Comparison of ENCODE assay signal across 8 cellular contexts in the genomic region with DNA sequence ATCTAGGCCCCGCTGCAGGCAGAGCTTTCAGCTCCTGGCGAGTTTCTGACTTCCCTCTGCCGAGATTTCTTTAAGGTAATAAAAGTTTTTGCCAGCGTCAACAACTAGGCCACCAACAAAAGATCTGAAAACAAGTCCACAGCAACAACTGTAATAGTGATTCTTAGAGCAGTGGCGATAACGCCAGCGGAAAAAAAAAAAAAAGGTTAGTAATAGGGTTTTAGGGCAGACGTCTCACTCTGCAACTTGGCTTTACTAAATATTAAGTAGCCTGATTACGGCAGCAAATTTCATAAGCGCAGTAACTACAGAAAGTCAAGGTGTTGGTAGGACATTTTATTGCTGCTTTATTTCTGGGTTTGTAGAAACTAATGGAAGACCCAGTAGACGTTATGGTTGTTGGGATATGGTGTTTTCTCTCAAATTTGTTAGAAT. TPM values are rescaled to one million over a fixed set of nuclear protein-coding genes. Genes with fewer than 3 reads are reported as not detected.
DNase-seq lines count a peak whose midpoint lies in the region; ATAC-seq and TF ChIP-seq lines count a peak whose summit lies in the region.

No MANE protein-coding gene starts in this region.

- H4K8ac ChIP-seq in mesendoderm (ENCODE audit: low read depth, low read length) = peak overlapping the region; percentile 99

- H3K56ac ChIP-seq in mesendoderm (ENCODE audit: low read length) = peak overlapping the region; percentile 94

- H3K18ac ChIP-seq in mesendoderm (ENCODE audit: low read length) = peak overlapping the region; percentile 34

- TF ChIP-seq POLR2A in heart left ventricle (IDR thresholded peaks at IDR 0.05) = no peak
- TF ChIP-seq POLR2A in vagina (IDR thresholded peaks at IDR 0.05) = no peak
- no peak for TF ChIP-seq POLR2A in GM18505 (IDR thresholded peaks at IDR 0.05; ENCODE audit: borderline replicate concordance, extremely low read depth, insufficient read depth, insufficient read length)

- peaks cover 11% of the 10 kb centered on the region for H3K79me2 ChIP-seq in mesendoderm (ENCODE audit: control insufficient read depth, insufficient read depth, low read length)

- no peak overlapping the region for H2BK120ac ChIP-seq in mesendoderm (ENCODE audit: low read depth, low read length)

- ATAC-seq in heart left ventricle = no peak
- ATAC-seq in Right ventricle myocardium superior (ENCODE audit: poor library complexity) = no peak
- no peak for ATAC-seq in GM18505 (IDR thresholded peaks at IDR 0.05; ENCODE audit: unreplicated experiment)

- H3K27ac ChIP-seq in heart left ventricle (peak overlapping the region; percentile 63 to 99 (median 90)), brain microvascular endothelial cell (peak overlapping the region; percentile 81), mesendoderm (ENCODE audit: low read depth, low read length) (peak overlapping the region; percentile 57), vagina (peak overlapping the region; percentile 81)

- H3K9ac ChIP-seq in mesendoderm (ENCODE audit: low read length) = peak overlapping the region; percentile 96

- peak overlapping the region; percentile 47 for H3K4me2 ChIP-seq in mesendoderm (ENCODE audit: low read length)

- peaks cover 6% of the 10 kb centered on the region for H3K79me1 ChIP-seq in mesendoderm (ENCODE audit: low read length)

- in situ Hi-C loops in brain microvascular endothelial cell (cut with HindIII; ENCODE audit: low pct_ligation_motif_present, low sequenced_read_pairs) = no loop called here

- no peak overlapping the region for H2AK5ac ChIP-seq in mesendoderm (ENCODE audit: low read length)

- DNase-seq in heart left ventricle (no peak), Right ventricle myocardium superior (no peak), brain microvascular endothelial cell (no peak), mesendoderm (no peak), vagina (ENCODE audit: extremely low spot score in 2 of 2) (no peak), NCI-H2029 treated with DMSO at 0.1 percent for 48 hours (lab: John Stamatoyannopoulos, UW) (no peak), NCI-H146 treated with DMSO at 0.1 percent for 48 hours (lab: John Stamatoyannopoulos, UW; ENCODE audit: unreplicated experiment) (no peak)

- H3K27me3 ChIP-seq in heart left ventricle = no peaks in the 10 kb centered on the region
- H3K27me3 ChIP-seq in brain microvascular endothelial cell (replicated peaks) = no peaks in the 10 kb centered on the region
- H3K27me3 ChIP-seq in mesendoderm (ENCODE audit: insufficient read depth, low read length, poor library complexity) = no peaks in the 10 kb centered on the region
- no peaks in the 10 kb centered on the region for H3K27me3 ChIP-seq in vagina

- H4K5ac ChIP-seq in mesendoderm (ENCODE audit: low read length) = no peak overlapping the region

- intact Hi-C loops in heart left ventricle (cut with DNase I) = loop anchor here in 3 of 10 donors (10.0 kb wide), 4 partner anchors 109 to 189 kb away; partner anchors contain the start of genes YIPF4 (in 2 of the 3), BIRC6 (in 1 of the 3), DPY30 (in 1 of the 3) and MEMO1 (in 1 of the 3)
- intact Hi-C loops in Right ventricle myocardium superior (cut with DNase I) = no loop called here
- intact Hi-C loops in vagina (cut with DNase I) = no loop called here

- WGBS in heart left ventricle, 4 donors = 2 to 3% (median 3%) methylated on average over 11 of the region's 11 CpGs
- WGBS in mesendoderm (ENCODE audit: extremely low coverage, insufficient coverage, low lambda C conversion rate) = no CpG with 5 or more reads among the region's 11 CpGs

- no peak overlapping the region for H2BK15ac ChIP-seq in mesendoderm (replicated peaks; ENCODE audit: low read depth)

- H3K4ac ChIP-seq in mesendoderm (ENCODE audit: low read depth, low read length) = no peak overlapping the region

- H2BK5ac ChIP-seq in mesendoderm (ENCODE audit: low read length) = no peak overlapping the region

- H3K4me1 ChIP-seq in heart left ventricle (peaks cover 0 to 24% (median 17%) of the 10 kb centered on the region in 12 donors), mesendoderm (ENCODE audit: control insufficient read depth, low read depth, low read length) (no peaks in the 10 kb centered on the region), vagina (peaks cover 27% of the 10 kb centered on the region)

- H3K9me3 ChIP-seq in heart left ventricle (no peaks in the 10 kb centered on the region), vagina (no peaks in the 10 kb centered on the region)

- no peak overlapping the region for H3K23ac ChIP-seq in mesendoderm (ENCODE audit: low read length)

- TF ChIP-seq CTCF in heart left ventricle (IDR thresholded peaks at IDR 0.05) (no peak), brain microvascular endothelial cell (IDR thresholded peaks at IDR 0.05; ENCODE audit: low read depth, low read length, missing control alignments) (no peak), vagina (IDR thresholded peaks at IDR 0.05) (no peak)

- H3K4me3 ChIP-seq in heart left ventricle = peak overlapping the region; percentile 48 to 88 (median 74)
- peak overlapping the region; percentile 96 for H3K4me3 ChIP-seq in brain microvascular endothelial cell (ENCODE audit: low read depth, low read length)
- H3K4me3 ChIP-seq in mesendoderm (ENCODE audit: low read length) = peak overlapping the region; percentile 98
- peak overlapping the region; percentile 65 to 93 for H3K4me3 ChIP-seq in vagina

- H3K36me3 ChIP-seq in heart left ventricle = peaks cover 0 to 7% (median 0%) of the 10 kb centered on the region in 9 donors
- H3K36me3 ChIP-seq in brain microvascular endothelial cell (replicated peaks) = no peaks in the 10 kb centered on the region
- H3K36me3 ChIP-seq in mesendoderm (ENCODE audit: control insufficient read depth, insufficient read depth, low read length) = no peaks in the 10 kb centered on the region
- no peaks in the 10 kb centered on the region for H3K36me3 ChIP-seq in vagina

RNA-seq across cellular contexts. Expression of gene SLC30A6, which starts 0.5 kb away (rescaled TPM):
- total RNA-seq in heart left ventricle (10 to 100 TPM; 10.1 to 18.8 (median 16.2) TPM), Right ventricle myocardium superior (14.2 TPM), vagina (10.6 TPM)
- 10 to 100 TPM in 1 of 2 donors, 1 to 10 TPM in 1; 2.8 to 11.6 TPM for polyA plus RNA-seq in heart left ventricle
- 17.0 TPM for polyA plus RNA-seq in mesendoderm (2013, experiment 1 of 2)
- 16.9 TPM for polyA plus RNA-seq in mesendoderm (2013, experiment 2 of 2)
